Comparison of ENCODE assay signal across 8 cellular contexts in genomic region chr1:246002725-246003441, GRCh38.
DNase-seq lines count a peak whose midpoint lies in the region; ATAC-seq and TF ChIP-seq lines count a peak whose summit lies in the region.

No MANE protein-coding gene starts in this region.

- DNase-seq in COLO668 (lab: John Stamatoyannopoulos, UW; ENCODE audit: unreplicated experiment) (peak; percentile 92), MG63 (peak; percentile 80), SHP77 (lab: John Stamatoyannopoulos, UW) (peak; percentile 75 to 81), fibroblast of villous mesenchyme (ENCODE audit: low read depth) (peak; percentile 92), substantia nigra (lab: John Stamatoyannopoulos, UW) (peak in 45 of 49 donors; percentile 3 to 90 (median 63))
- peak; percentile 65 to 73 for DNase-seq in activated T-helper 1 cell treated with anti-CD3 and anti-CD28 coated beads, Interleukin-2, amount 50 U/mL, for 16 hours (ENCODE audit: low read depth in 1 of 2, low spot score in 1 of 2)

- TF ChIP-seq CTCF in fibroblast of villous mesenchyme (IDR thresholded peaks at IDR 0.05; ENCODE audit: insufficient read depth, low read depth, low read length) (peak; percentile 89), neutrophil (IDR thresholded peaks at IDR 0.05) (peak; percentile 53)

- H3K36me3 ChIP-seq in MG63 (no peaks in the 10 kb centered on the region), neutrophil (no peaks in the 10 kb centered on the region)

- H3K4me3 ChIP-seq in MG63 (no peak overlapping the region), fibroblast of villous mesenchyme (ENCODE audit: low read depth, low read length) (no peak overlapping the region), neutrophil (ENCODE audit: low read depth in 1 of 2, low read length in 1 of 2) (no peak overlapping the region)

- peak; percentile 67 for ATAC-seq in GM21447 (IDR thresholded peaks at IDR 0.05; ENCODE audit: unreplicated experiment)

- H3K27me3 ChIP-seq in MG63: no peaks in the 10 kb centered on the region
- no peaks in the 10 kb centered on the region for H3K27me3 ChIP-seq in neutrophil

- no peak overlapping the region for H3K27ac ChIP-seq in neutrophil
- no peak overlapping the region for H3K27ac ChIP-seq in substantia nigra (ENCODE audit: low read depth, low read length, poor library complexity, severe bottlenecking)

- peaks cover 17% of the 10 kb centered on the region for H3K9me3 ChIP-seq in MG63
- no peaks in the 10 kb centered on the region for H3K9me3 ChIP-seq in neutrophil

- no peaks in the 10 kb centered on the region for H3K4me1 ChIP-seq in neutrophil (ENCODE audit: control insufficient read depth in 1 of 2, insufficient read depth in 1 of 2, low read depth in 1 of 2, low read length in 1 of 2)
